In genomic region chr7:25989140-25989705, GRCh38 we compare ENCODE assay signal across 32 cellular contexts.
A peak's percentile ranks its signal among the peaks of the same experiment; 100 is the strongest.
DNase-seq lines count a peak whose midpoint lies in the region; FAIRE-seq and TF ChIP-seq lines count a peak whose summit lies in the region.
"Had no signal": no experiment of that assay in that cellular context is flagged by ENCODE, and none has a peak within 500 bp of the region (broad histone marks: within the 10 kb centered on the region; RNA-seq: fewer than 3 reads in every experiment).

No MANE protein-coding gene starts in this region.

- no peaks in the 10 kb centered on the region for H3K79me2 ChIP-seq in hepatocyte

- no peaks in the 10 kb centered on the region for H3K36me3 Mint-ChIP-seq in CD4-positive, alpha-beta memory T cell
- H3K36me3 Mint-ChIP-seq: activated naive CD4-positive, alpha-beta T cell treated with anti-CD3 and anti-CD28 coated beads, Interleukin-2, amount 50 U/mL, for 24 hours; WTC11 had no signal

- no peak overlapping the region for H3K4me3 Mint-ChIP-seq in CD4-positive, alpha-beta memory T cell
- H3K4me3 Mint-ChIP-seq: activated naive CD4-positive, alpha-beta T cell treated with anti-CD3 and anti-CD28 coated beads, Interleukin-2, amount 50 U/mL, for 24 hours; CD8-positive, alpha-beta memory T cell; neural crest cell; WTC11 had no signal

- H4K20me1 ChIP-seq in hepatocyte (ENCODE audit: insufficient read depth, poor library complexity, severe bottlenecking), result no peaks in the 10 kb centered on the region

- H3K27ac ChIP-seq in hepatocyte (no peak overlapping the region), small intestine (ENCODE audit: low read depth in 1 of 2, low read length in 1 of 2) (no peak overlapping the region)
- H3K27ac ChIP-seq in CD4-positive, alpha-beta memory T cell (ENCODE audit: low read depth, low read length), result no peak overlapping the region
- H3K27ac ChIP-seq: cardiac muscle cell, esophagus squamous epithelium, uterus had no signal

- H3K9me3 Mint-ChIP-seq in CD4-positive, alpha-beta memory T cell, result peaks cover 0 to 4% (median 0%) of the 10 kb centered on the region in 8 donors
- H3K9me3 Mint-ChIP-seq: activated naive CD4-positive, alpha-beta T cell treated with anti-CD3 and anti-CD28 coated beads, Interleukin-2, amount 50 U/mL, for 24 hours; CD8-positive, alpha-beta memory T cell; neural crest cell had no signal

- no peak overlapping the region for H3K4me3 ChIP-seq in hepatocyte
- H3K4me3 ChIP-seq in small intestine (ENCODE audit: low read depth in 1 of 2, low read length in 2 of 2), result no peak overlapping the region
- H3K4me3 ChIP-seq in CD4-positive, alpha-beta memory T cell (ENCODE audit: low read length in 2 of 2), result no peak overlapping the region
- H3K4me3 ChIP-seq: cardiac muscle cell, esophagus squamous epithelium, uterus had no signal

- POLR2A ChIA-PET in CD4-positive, alpha-beta memory T cell (lab: Charles Lee; ENCODE audit: partially characterized antibody), result no interaction called here

- peaks cover 2 to 5% of the 10 kb centered on the region in 2 donors for H3K27me3 Mint-ChIP-seq in CD4-positive, alpha-beta memory T cell

- H2AFZ ChIP-seq in hepatocyte, result peak overlapping the region; percentile 12

- H3K4me2 ChIP-seq in hepatocyte, result peak overlapping the region; percentile 32

- FAIRE-seq in small intestine (lab: Jason Lieb, UNC), result no peak
- FAIRE-seq: A204.1, frontal cortex, GM12891 had no signal

- TF ChIP-seq CTCF in hepatocyte (IDR thresholded peaks at IDR 0.05; ENCODE audit: poor library complexity), result no peak

- H3K4me1 ChIP-seq in hepatocyte (ENCODE audit: insufficient read depth), result peaks cover 3% of the 10 kb centered on the region
- H3K4me1 ChIP-seq in small intestine (ENCODE audit: control insufficient read depth in 2 of 2, insufficient read depth in 1 of 2, low read depth in 1 of 2, low read length in 1 of 2), result no peaks in the 10 kb centered on the region
- H3K4me1 ChIP-seq in CD4-positive, alpha-beta memory T cell (ENCODE audit: insufficient read depth, low read length), result no peaks in the 10 kb centered on the region
- H3K4me1 ChIP-seq: esophagus squamous epithelium, uterus had no signal

- CTCF ChIA-PET in CD4-positive, alpha-beta memory T cell (lab: Charles Lee; ENCODE audit: partially characterized antibody), result no interaction called here

- no peaks in the 10 kb centered on the region for H3K9me2 ChIP-seq in hepatocyte (replicated peaks; ENCODE audit: insufficient read depth)

- no peaks in the 10 kb centered on the region for H3K36me3 ChIP-seq in hepatocyte (replicated peaks; ENCODE audit: insufficient read depth, low read depth)
- H3K36me3 ChIP-seq in small intestine (ENCODE audit: control insufficient read depth in 2 of 2, insufficient read depth in 2 of 2, low read length in 2 of 2), result no peaks in the 10 kb centered on the region
- no peaks in the 10 kb centered on the region for H3K36me3 ChIP-seq in CD4-positive, alpha-beta memory T cell (ENCODE audit: insufficient read depth, low read length)
- H3K36me3 ChIP-seq: cardiac muscle cell, esophagus squamous epithelium, uterus had no signal

- peaks cover 0 to 4% (median 1%) of the 10 kb centered on the region in 4 donors for H3K4me1 Mint-ChIP-seq in CD4-positive, alpha-beta memory T cell
- H3K4me1 Mint-ChIP-seq: activated naive CD4-positive, alpha-beta T cell treated with anti-CD3 and anti-CD28 coated beads, Interleukin-2, amount 50 U/mL, for 24 hours had no signal

- WGBS in hepatocyte (ENCODE audit: low lambda C conversion rate, missing lambda C conversion rate), result 21% methylated on average over 6 of the region's 6 CpGs
- 10 to 36% (median 26%) methylated on average over 6 of the region's 6 CpGs for WGBS in small intestine, 3 donors

- peak; percentile 15 to 54 for DNase-seq in NCI-H2081 (lab: John Stamatoyannopoulos, UW)
- no peak for DNase-seq in NCI-H2081 treated with DMSO at 0.1 percent for 48 hours (lab: John Stamatoyannopoulos, UW)
- DNase-seq in NCI-H2196 treated with DMSO at 0.1 percent for 48 hours (lab: John Stamatoyannopoulos, UW; ENCODE audit: unreplicated experiment), result peak; percentile 20
- peak; percentile 33 for DNase-seq in hepatocyte (ENCODE audit: low spot score)
- DNase-seq in small intestine, result peak; percentile 56
- no peak for DNase-seq in stimulated activated CD8-positive, alpha-beta memory T cell treated with anti-CD3 and anti-CD28 coated beads, Interleukin-4, amount 100 ng/mL, for 48 hours
- DNase-seq in CD4-positive, alpha-beta memory T cell, result no peak
- DNase-seq in Kasumi-1 (lab: John Stamatoyannopoulos, UW), result no peak
- DNase-seq: activated CD8-positive, alpha-beta memory T cell treated with anti-CD3 and anti-CD28 coated beads, Interleukin-2, amount 50 U/mL, for 4 hours; AML-193; anterior cingulate cortex; CD8-positive, alpha-beta memory T cell; cortex of kidney; esophagus squamous epithelium; HCEC 1CT; Karpas-422; NCI-H1048; NCI-H2171; NCI-H82; OCI-M1; Right ventricle myocardium superior; substantia nigra; SW 1271; T1000; uterus had no signal

- no peaks in the 10 kb centered on the region for H3K27me3 ChIP-seq in hepatocyte
- no peaks in the 10 kb centered on the region for H3K27me3 ChIP-seq in small intestine (ENCODE audit: control insufficient read depth in 2 of 2, insufficient read depth in 2 of 2, low read length in 2 of 2)
- H3K27me3 ChIP-seq in CD4-positive, alpha-beta memory T cell (ENCODE audit: insufficient read depth, low read length), result no peaks in the 10 kb centered on the region
- H3K27me3 ChIP-seq: cardiac muscle cell, uterus had no signal

- intact Hi-C loops in CD4-positive, alpha-beta memory T cell (cut with micrococcal nuclease), result no loop called here

- H3K9me3 ChIP-seq in hepatocyte (ENCODE audit: low read depth), result no peaks in the 10 kb centered on the region
- H3K9me3 ChIP-seq in small intestine (ENCODE audit: control insufficient read depth, low read depth), result no peaks in the 10 kb centered on the region
- no peaks in the 10 kb centered on the region for H3K9me3 ChIP-seq in CD4-positive, alpha-beta memory T cell (ENCODE audit: control insufficient read depth in 1 of 2, low read length in 2 of 2)
- H3K9me3 ChIP-seq: esophagus squamous epithelium, uterus had no signal

- H3K27ac Mint-ChIP-seq in CD4-positive, alpha-beta memory T cell, result no peak overlapping the region
- H3K27ac Mint-ChIP-seq: activated naive CD4-positive, alpha-beta T cell treated with anti-CD3 and anti-CD28 coated beads, Interleukin-2, amount 50 U/mL, for 24 hours; CD8-positive, alpha-beta memory T cell; WTC11 had no signal

Comparison
In these comparisons a context has a peak if more than half of its experiments do, and no peak if none do; other contexts are left out.
1. DNase-seq: peak in NCI-H2081 (2 of 2), NCI-H2196 treated with DMSO at 0.1 percent for 48 hours (single experiment), hepatocyte (single experiment) and small intestine (single experiment); none in NCI-H2081 treated with DMSO at 0.1 percent for 48 hours (single experiment), stimulated activated CD8-positive, alpha-beta memory T cell treated with anti-CD3 and anti-CD28 coated beads, Interleukin-4, amount 100 ng/mL, for 48 hours (single experiment), CD4-positive, alpha-beta memory T cell (0 of 5) and Kasumi-1 (0 of 2).